Comparison of ENCODE assay signal across 25 cellular contexts in genomic region chr5:14640765-14641164, GRCh38.
"Had no signal": no experiment of that assay in that cellular context is flagged by ENCODE, and none has a peak within 500 bp of the region (broad histone marks: within the 10 kb centered on the region; RNA-seq: fewer than 3 reads in every experiment).

No MANE protein-coding gene starts in this region.

- H3K36me3 Mint-ChIP-seq: activated naive CD4-positive, alpha-beta T cell treated with anti-CD3 and anti-CD28 coated beads, Interleukin-2, amount 50 U/mL, for 24 hours; activated naive CD8-positive, alpha-beta T cell treated with anti-CD3 and anti-CD28 coated beads for 36 hours had no signal

- ATAC-seq: activated naive CD8-positive, alpha-beta T cell treated with anti-CD3 and anti-CD28 coated beads, Interleukin-2, amount 50 U/mL, for 24 hours; body of pancreas; esophagus mucosa; T-helper 17 cell had no signal

- H3K9me3 Mint-ChIP-seq: activated CD4-positive, alpha-beta memory T cell treated with anti-CD3 and anti-CD28 coated beads, Interleukin-2, amount 10 ng/mL, durations not matched to agents 7 days and 5 days; activated CD4-positive, alpha-beta T cell treated with anti-CD3 and anti-CD28 coated beads, Interleukin-2, amount 10 ng/mL, durations not matched to agents 7 days and 5 days; activated naive CD4-positive, alpha-beta T cell treated with anti-CD3 and anti-CD28 coated beads for 36 hours; activated naive CD4-positive, alpha-beta T cell treated with anti-CD3 and anti-CD28 coated beads, Interleukin-2, amount 50 U/mL, for 24 hours; activated naive CD8-positive, alpha-beta T cell treated with anti-CD3 and anti-CD28 coated beads for 36 hours; activated naive CD8-positive, alpha-beta T cell treated with anti-CD3 and anti-CD28 coated beads, Interleukin-2, amount 50 U/mL, for 24 hours; activated T-helper 1 cell treated with anti-CD3 and anti-CD28 coated beads, Interleukin-12 subunit alpha, Interleukin-12 subunit beta, Interleukin-2, Interleukin-4 antibody, amounts not matched to agents 30 ng/mL and 10 ng/mL and 1 ng/mL, durations not matched to agents 14 hours and 24 hours and 36 hours; activated T-helper 2 cell treated with anti-CD3 and anti-CD28 coated beads, Interferon-gamma antibody, Interleukin-2, Interleukin-4, amounts not matched to agents 10 μg/mL and 5 μg/mL and 100 μg/mL, durations not matched to agents 14 hours and 24 hours and 36 hours had no signal

- H3K4me1 Mint-ChIP-seq: activated CD4-positive, alpha-beta T cell treated with anti-CD3 and anti-CD28 coated beads, Interleukin-2, amount 10 ng/mL, durations not matched to agents 7 days and 5 days; activated naive CD4-positive, alpha-beta T cell treated with anti-CD3 and anti-CD28 coated beads, Interleukin-2, amount 50 U/mL, for 24 hours; activated naive CD8-positive, alpha-beta T cell treated with anti-CD3 and anti-CD28 coated beads, Interleukin-2, amount 50 U/mL, for 24 hours; T-helper 17 cell had no signal

- H3K27ac ChIP-seq: adrenal gland, body of pancreas had no signal

- H3K4me1 ChIP-seq: adrenal gland, body of pancreas had no signal

- DNase-seq: activated CD4-positive, alpha-beta memory T cell treated with anti-CD3 and anti-CD28 coated beads, Interleukin-2, amount 10 ng/mL, durations not matched to agents 7 days and 5 days; activated CD4-positive, alpha-beta T cell treated with anti-CD3 and anti-CD28 coated beads for 1 hour; activated CD4-positive, alpha-beta T cell treated with anti-CD3 and anti-CD28 coated beads for 4 hours; activated CD4-positive, alpha-beta T cell treated with anti-CD3 and anti-CD28 coated beads, Interleukin-2, amount 10 ng/mL, durations not matched to agents 7 days and 5 days; activated CD4-positive, alpha-beta T cell treated with anti-CD3 and anti-CD28 coated beads, Interleukin-2, amount 50 U/mL, for 4 hours; activated effector memory CD4-positive, alpha-beta T cell treated with anti-CD3 and anti-CD28 coated beads, Interleukin-2, amount 50 U/mL, for 16 hours; activated naive CD4-positive, alpha-beta T cell treated with anti-CD3 and anti-CD28 coated beads for 36 hours; activated naive CD8-positive, alpha-beta T cell treated with anti-CD3 and anti-CD28 coated beads for 36 hours; activated naive CD8-positive, alpha-beta T cell treated with anti-CD3 and anti-CD28 coated beads, Interleukin-2, amount 50 U/mL, for 24 hours; activated T-cell treated with anti-CD3 and anti-CD28 coated beads, Interleukin-2, amount 50 U/mL, for 48 hours; adrenal gland; amygdala; aorta; body of pancreas; caudate nucleus; cortex of kidney; effector CD8-positive, alpha-beta T cell; foreskin fibroblast; head of caudate nucleus; hippocampal formation; T-helper 17 cell had no signal

- H3K4me3 Mint-ChIP-seq: activated CD4-positive, alpha-beta memory T cell treated with anti-CD3 and anti-CD28 coated beads, Interleukin-2, amount 10 ng/mL, durations not matched to agents 7 days and 5 days; activated CD4-positive, alpha-beta T cell treated with anti-CD3 and anti-CD28 coated beads, Interleukin-2, amount 10 ng/mL, durations not matched to agents 7 days and 5 days; activated naive CD4-positive, alpha-beta T cell treated with anti-CD3 and anti-CD28 coated beads for 36 hours; activated naive CD4-positive, alpha-beta T cell treated with anti-CD3 and anti-CD28 coated beads, Interleukin-2, amount 50 U/mL, for 24 hours; activated naive CD8-positive, alpha-beta T cell treated with anti-CD3 and anti-CD28 coated beads for 36 hours; activated naive CD8-positive, alpha-beta T cell treated with anti-CD3 and anti-CD28 coated beads, Interleukin-2, amount 50 U/mL, for 24 hours; activated T-helper 1 cell treated with anti-CD3 and anti-CD28 coated beads, Interleukin-12 subunit alpha, Interleukin-12 subunit beta, Interleukin-2, Interleukin-4 antibody, amounts not matched to agents 30 ng/mL and 10 ng/mL and 1 ng/mL, durations not matched to agents 14 hours and 24 hours and 36 hours; T-helper 17 cell had no signal

- H3K27ac Mint-ChIP-seq: activated CD4-positive, alpha-beta memory T cell treated with anti-CD3 and anti-CD28 coated beads, Interleukin-2, amount 10 ng/mL, durations not matched to agents 7 days and 5 days; activated CD4-positive, alpha-beta T cell treated with anti-CD3 and anti-CD28 coated beads, Interleukin-2, amount 10 ng/mL, durations not matched to agents 7 days and 5 days; activated naive CD4-positive, alpha-beta T cell treated with anti-CD3 and anti-CD28 coated beads for 36 hours; activated naive CD4-positive, alpha-beta T cell treated with anti-CD3 and anti-CD28 coated beads, Interleukin-2, amount 50 U/mL, for 24 hours; activated naive CD8-positive, alpha-beta T cell treated with anti-CD3 and anti-CD28 coated beads for 36 hours; activated naive CD8-positive, alpha-beta T cell treated with anti-CD3 and anti-CD28 coated beads, Interleukin-2, amount 50 U/mL, for 24 hours; activated T-helper 1 cell treated with anti-CD3 and anti-CD28 coated beads, Interleukin-12 subunit alpha, Interleukin-12 subunit beta, Interleukin-2, Interleukin-4 antibody, amounts not matched to agents 30 ng/mL and 10 ng/mL and 1 ng/mL, durations not matched to agents 14 hours and 24 hours and 36 hours; activated T-helper 2 cell treated with anti-CD3 and anti-CD28 coated beads, Interferon-gamma antibody, Interleukin-2, Interleukin-4, amounts not matched to agents 10 μg/mL and 5 μg/mL and 100 μg/mL, durations not matched to agents 14 hours and 24 hours and 36 hours; T-helper 17 cell had no signal

- H3K27me3 ChIP-seq: adrenal gland, body of pancreas had no signal

- H3K4me3 ChIP-seq: adrenal gland, body of pancreas had no signal

- H3K9me3 ChIP-seq: adrenal gland, body of pancreas had no signal

- H3K36me3 ChIP-seq: adrenal gland had no signal
